Comparison of ENCODE assay signal across 1 cellular context in the genomic region with DNA sequence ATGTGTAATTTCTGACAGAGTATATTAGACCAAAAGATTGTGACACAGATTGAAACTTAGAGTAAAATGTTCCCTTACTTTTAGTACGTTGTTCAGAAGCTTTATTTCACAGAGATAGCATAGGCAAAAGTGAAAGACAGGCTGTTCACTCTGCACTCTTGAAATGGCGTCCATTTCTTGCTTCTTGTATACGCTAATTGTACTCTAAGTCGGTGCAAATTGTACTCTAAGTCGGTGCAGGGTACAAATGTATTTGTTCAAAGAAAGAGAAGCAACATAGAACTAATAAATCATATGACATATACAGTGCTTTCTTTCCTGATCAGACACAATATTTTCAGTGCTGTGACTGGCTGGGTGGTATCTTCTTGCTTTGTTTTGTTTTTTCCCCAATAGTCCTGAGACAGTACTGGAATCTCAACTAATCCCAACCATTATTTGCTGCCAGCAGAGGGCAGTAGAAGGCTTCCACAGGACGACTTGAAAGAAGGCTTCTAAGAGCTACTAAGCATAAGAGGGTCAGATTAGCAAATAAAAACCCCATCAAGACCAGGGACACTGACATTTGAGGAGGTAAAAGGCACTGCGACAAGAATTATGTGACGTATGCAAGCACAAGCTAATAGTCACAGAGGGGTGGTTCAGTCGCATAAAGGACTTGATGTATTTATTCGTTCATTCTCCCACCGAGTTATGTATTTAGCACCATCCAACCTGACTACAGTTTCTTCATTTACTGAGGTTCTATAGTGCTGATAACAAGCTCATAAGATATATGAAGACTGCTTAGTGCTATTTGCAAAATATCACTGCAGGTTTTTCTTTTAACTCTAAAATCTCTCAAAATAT.
TF ChIP-seq lines count a peak whose summit lies in the region.

No MANE protein-coding gene starts in this region.

TF ChIP-seq in GM23338, 12 proteins besides CTCF, POLR2A, EP300 and RAD21 (continued from another document):
- TF ChIP-seq, protein P1, sequence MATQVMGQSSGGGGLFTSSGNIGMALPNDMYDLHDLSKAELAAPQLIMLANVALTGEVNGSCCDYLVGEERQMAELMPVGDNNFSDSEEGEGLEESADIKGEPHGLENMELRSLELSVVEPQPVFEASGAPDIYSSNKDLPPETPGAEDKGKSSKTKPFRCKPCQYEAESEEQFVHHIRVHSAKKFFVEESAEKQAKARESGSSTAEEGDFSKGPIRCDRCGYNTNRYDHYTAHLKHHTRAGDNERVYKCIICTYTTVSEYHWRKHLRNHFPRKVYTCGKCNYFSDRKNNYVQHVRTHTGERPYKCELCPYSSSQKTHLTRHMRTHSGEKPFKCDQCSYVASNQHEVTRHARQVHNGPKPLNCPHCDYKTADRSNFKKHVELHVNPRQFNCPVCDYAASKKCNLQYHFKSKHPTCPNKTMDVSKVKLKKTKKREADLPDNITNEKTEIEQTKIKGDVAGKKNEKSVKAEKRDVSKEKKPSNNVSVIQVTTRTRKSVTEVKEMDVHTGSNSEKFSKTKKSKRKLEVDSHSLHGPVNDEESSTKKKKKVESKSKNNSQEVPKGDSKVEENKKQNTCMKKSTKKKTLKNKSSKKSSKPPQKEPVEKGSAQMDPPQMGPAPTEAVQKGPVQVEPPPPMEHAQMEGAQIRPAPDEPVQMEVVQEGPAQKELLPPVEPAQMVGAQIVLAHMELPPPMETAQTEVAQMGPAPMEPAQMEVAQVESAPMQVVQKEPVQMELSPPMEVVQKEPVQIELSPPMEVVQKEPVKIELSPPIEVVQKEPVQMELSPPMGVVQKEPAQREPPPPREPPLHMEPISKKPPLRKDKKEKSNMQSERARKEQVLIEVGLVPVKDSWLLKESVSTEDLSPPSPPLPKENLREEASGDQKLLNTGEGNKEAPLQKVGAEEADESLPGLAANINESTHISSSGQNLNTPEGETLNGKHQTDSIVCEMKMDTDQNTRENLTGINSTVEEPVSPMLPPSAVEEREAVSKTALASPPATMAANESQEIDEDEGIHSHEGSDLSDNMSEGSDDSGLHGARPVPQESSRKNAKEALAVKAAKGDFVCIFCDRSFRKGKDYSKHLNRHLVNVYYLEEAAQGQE (IDR thresholded peaks at IDR 0.05; ENCODE audit: unreplicated experiment), result no peak
- no peak for TF ChIP-seq EZH2phosphoT487 (IDR thresholded peaks at IDR 0.05; ENCODE audit: unreplicated experiment)
TF ChIP-seq in GM23338: peak in this region for 0.
